In genomic region chr12:120759591-120760348, GRCh38 we compare ENCODE assay signal across 12 cellular contexts. TPM values are rescaled to one million over a fixed set of nuclear protein-coding genes. Genes with fewer than 3 reads are reported as not detected.
DNase-seq lines count a peak whose midpoint lies in the region; ATAC-seq and TF ChIP-seq lines count a peak whose summit lies in the region.
"Had no signal": no experiment of that assay in that cellular context is flagged by ENCODE, and none has a peak within 500 bp of the region (broad histone marks: within the 10 kb centered on the region; RNA-seq: fewer than 3 reads in every experiment).

No MANE protein-coding gene starts in this region.

- H3K4me1 ChIP-seq in effector memory CD4-positive, alpha-beta T cell (ENCODE audit: control insufficient read depth, insufficient read depth, low read length, poor library complexity, severe bottlenecking) = no peaks in the 10 kb centered on the region
- H3K4me1 ChIP-seq: body of pancreas had no signal

- no peak overlapping the region for H3K27ac ChIP-seq in effector memory CD4-positive, alpha-beta T cell (ENCODE audit: insufficient read depth, low read length, poor library complexity, severe bottlenecking)
- H3K27ac ChIP-seq: body of pancreas, esophagus squamous epithelium had no signal

- peaks cover 17% of the 10 kb centered on the region for H3K36me3 Mint-ChIP-seq in activated CD4-positive, alpha-beta T cell treated with anti-CD3 and anti-CD28 coated beads, Interleukin-2, amount 10 ng/mL, durations not matched to agents 7 days and 5 days (ENCODE audit: low read depth)
- H3K36me3 Mint-ChIP-seq in activated CD4-positive, alpha-beta memory T cell treated with anti-CD3 and anti-CD28 coated beads, Interleukin-2, amount 10 ng/mL, durations not matched to agents 7 days and 5 days (ENCODE audit: low read depth) = peaks cover 26% of the 10 kb centered on the region
- peaks cover 22% of the 10 kb centered on the region for H3K36me3 Mint-ChIP-seq in osteocyte (ENCODE audit: unreplicated experiment)

- H3K27me3 Mint-ChIP-seq in activated CD4-positive, alpha-beta T cell treated with anti-CD3 and anti-CD28 coated beads, Interleukin-2, amount 10 ng/mL, durations not matched to agents 7 days and 5 days = peaks cover 2% of the 10 kb centered on the region
- peaks cover 2% of the 10 kb centered on the region for H3K27me3 Mint-ChIP-seq in activated CD4-positive, alpha-beta memory T cell treated with anti-CD3 and anti-CD28 coated beads, Interleukin-2, amount 10 ng/mL, durations not matched to agents 7 days and 5 days
- H3K27me3 Mint-ChIP-seq in osteocyte (ENCODE audit: unreplicated experiment) = no peaks in the 10 kb centered on the region

- no peak for TF ChIP-seq CTCF in osteocyte (IDR thresholded peaks at IDR 0.05)

- peaks cover 9% of the 10 kb centered on the region for H3K4me1 Mint-ChIP-seq in activated CD4-positive, alpha-beta T cell treated with anti-CD3 and anti-CD28 coated beads, Interleukin-2, amount 10 ng/mL, durations not matched to agents 7 days and 5 days
- peaks cover 18% of the 10 kb centered on the region for H3K4me1 Mint-ChIP-seq in activated CD4-positive, alpha-beta memory T cell treated with anti-CD3 and anti-CD28 coated beads, Interleukin-2, amount 10 ng/mL, durations not matched to agents 7 days and 5 days
- H3K4me1 Mint-ChIP-seq in osteocyte (ENCODE audit: unreplicated experiment) = peaks cover 26% of the 10 kb centered on the region

- H3K9me3 Mint-ChIP-seq in activated CD4-positive, alpha-beta T cell treated with anti-CD3 and anti-CD28 coated beads, Interleukin-2, amount 10 ng/mL, durations not matched to agents 7 days and 5 days = peaks cover 5% of the 10 kb centered on the region
- peaks cover 7% of the 10 kb centered on the region for H3K9me3 Mint-ChIP-seq in activated CD4-positive, alpha-beta memory T cell treated with anti-CD3 and anti-CD28 coated beads, Interleukin-2, amount 10 ng/mL, durations not matched to agents 7 days and 5 days
- peaks cover 4% of the 10 kb centered on the region for H3K9me3 Mint-ChIP-seq in osteocyte (ENCODE audit: unreplicated experiment)

- CTCF ChIA-PET in activated CD4-positive, alpha-beta T cell treated with anti-CD3 and anti-CD28 coated beads, Interleukin-2, amount 10 ng/mL, durations not matched to agents 7 days and 5 days (lab: Charles Lee) = interaction anchor here (1.1 to 1.5 kb wide), 2 partner anchors 17 to 200 kb away, joined by 3 read pairs; no protein-coding TSS in a partner anchor
- CTCF ChIA-PET in activated CD4-positive, alpha-beta memory T cell treated with anti-CD3 and anti-CD28 coated beads, Interleukin-2, amount 10 ng/mL, durations not matched to agents 7 days and 5 days (lab: Charles Lee) = interaction anchor here (0.5 to 1.3 kb wide), 2 partner anchors 212 to 216 kb away, joined by 3 to 5 read pairs; no protein-coding TSS in a partner anchor

- ATAC-seq in HG03139 (IDR thresholded peaks at IDR 0.05; ENCODE audit: unreplicated experiment) = no peak
- ATAC-seq: body of pancreas had no signal

- peaks cover 12% of the 10 kb centered on the region for H3K36me3 ChIP-seq in effector memory CD4-positive, alpha-beta T cell (ENCODE audit: control insufficient read depth, insufficient read depth, low read length)

- peak overlapping the region; percentile 89 for H3K27ac Mint-ChIP-seq in activated CD4-positive, alpha-beta T cell treated with anti-CD3 and anti-CD28 coated beads, Interleukin-2, amount 10 ng/mL, durations not matched to agents 7 days and 5 days
- H3K27ac Mint-ChIP-seq in activated CD4-positive, alpha-beta memory T cell treated with anti-CD3 and anti-CD28 coated beads, Interleukin-2, amount 10 ng/mL, durations not matched to agents 7 days and 5 days = peak overlapping the region; percentile 66
- peak overlapping the region; percentile 90 for H3K27ac Mint-ChIP-seq in osteocyte (ENCODE audit: unreplicated experiment)

- H3K4me3 ChIP-seq in effector memory CD4-positive, alpha-beta T cell (ENCODE audit: insufficient read depth, low read depth, low read length, poor library complexity, severe bottlenecking) = no peak overlapping the region
- H3K4me3 ChIP-seq: body of pancreas, esophagus squamous epithelium had no signal

- H3K9me3 ChIP-seq in effector memory CD4-positive, alpha-beta T cell (ENCODE audit: control insufficient read depth, low read length) = no peaks in the 10 kb centered on the region
- H3K9me3 ChIP-seq: esophagus squamous epithelium had no signal

- no peaks in the 10 kb centered on the region for H3K27me3 ChIP-seq in effector memory CD4-positive, alpha-beta T cell (replicated peaks; ENCODE audit: control insufficient read depth, insufficient read depth, low read length, poor library complexity, severe bottlenecking)
- H3K27me3 ChIP-seq: body of pancreas, esophagus squamous epithelium had no signal

- H3K4me3 Mint-ChIP-seq in activated CD4-positive, alpha-beta T cell treated with anti-CD3 and anti-CD28 coated beads, Interleukin-2, amount 10 ng/mL, durations not matched to agents 7 days and 5 days = no peak overlapping the region
- H3K4me3 Mint-ChIP-seq in activated CD4-positive, alpha-beta memory T cell treated with anti-CD3 and anti-CD28 coated beads, Interleukin-2, amount 10 ng/mL, durations not matched to agents 7 days and 5 days = no peak overlapping the region
- H3K4me3 Mint-ChIP-seq in osteocyte (ENCODE audit: unreplicated experiment) = no peak overlapping the region

- no peak for DNase-seq in activated CD4-positive, alpha-beta T cell treated with anti-CD3 and anti-CD28 coated beads, Interleukin-2, amount 10 ng/mL, durations not matched to agents 7 days and 5 days
- DNase-seq in activated CD4-positive, alpha-beta T cell treated with anti-CD3 and anti-CD28 coated beads, Interleukin-2, amount 50 U/mL, for 1 hour = no peak
- DNase-seq in NCI-H187 (lab: John Stamatoyannopoulos, UW) (peak; percentile 93 to 97), osteocyte (ENCODE audit: extremely low spot score, unreplicated experiment) (no peak), A172 (ENCODE audit: low spot score) (no peak)
- DNase-seq in activated CD4-positive, alpha-beta memory T cell treated with anti-CD3 and anti-CD28 coated beads, Interleukin-2, amount 10 ng/mL, durations not matched to agents 7 days and 5 days = no peak
- DNase-seq in effector memory CD4-positive, alpha-beta T cell = no peak
- DNase-seq: activated CD8-positive, alpha-beta memory T cell treated with anti-CD3 and anti-CD28 coated beads, Interleukin-2, amount 50 U/mL, for 4 hours; body of pancreas; esophagus squamous epithelium; stimulated activated naive CD4-positive, alpha-beta T cell treated with Interleukin-2 at 50 U/mL for 16 hours had no signal

- POLR2A ChIA-PET in activated CD4-positive, alpha-beta T cell treated with anti-CD3 and anti-CD28 coated beads, Interleukin-2, amount 10 ng/mL, durations not matched to agents 7 days and 5 days (lab: Charles Lee) = no interaction called here
- POLR2A ChIA-PET in activated CD4-positive, alpha-beta memory T cell treated with anti-CD3 and anti-CD28 coated beads, Interleukin-2, amount 10 ng/mL, durations not matched to agents 7 days and 5 days (lab: Charles Lee) = no interaction called here

RNA-seq across cellular contexts. Expression of gene ACADS, which starts 34.1 kb away (rescaled TPM):
- 10 to 100 TPM; 15.5 to 20.1 TPM for total RNA-seq in activated CD4-positive, alpha-beta T cell treated with anti-CD3 and anti-CD28 coated beads, Interleukin-2, amount 10 ng/mL, durations not matched to agents 7 days and 5 days
- 10 to 100 TPM; 13.7 to 14.9 TPM for total RNA-seq in activated CD4-positive, alpha-beta memory T cell treated with anti-CD3 and anti-CD28 coated beads, Interleukin-2, amount 10 ng/mL, durations not matched to agents 7 days and 5 days
- total RNA-seq in osteocyte = 4.6 and 4.9 TPM in 2 replicates
- 1.8 TPM in 1 of 2 replicates, not detected in the other for total RNA-seq in A172 (2014; rRNA removed; shearing (Covaris generic))

RNA-seq across cellular contexts. Expression of gene UNC119B, which starts 49.5 kb away (rescaled TPM):
- total RNA-seq in activated CD4-positive, alpha-beta T cell treated with anti-CD3 and anti-CD28 coated beads, Interleukin-2, amount 10 ng/mL, durations not matched to agents 7 days and 5 days = 10 to 100 TPM; 18.3 to 21.7 TPM
- total RNA-seq in activated CD4-positive, alpha-beta memory T cell treated with anti-CD3 and anti-CD28 coated beads, Interleukin-2, amount 10 ng/mL, durations not matched to agents 7 days and 5 days = 10 to 100 TPM; 22.4 to 23.6 TPM
- total RNA-seq in osteocyte = 26.8 and 27.9 TPM in 2 replicates
- 15.5 and 18.1 TPM in 2 replicates for total RNA-seq in A172 (2014; rRNA removed; shearing (Covaris generic))

Comparison
In these comparisons a context has a peak if more than half of its experiments do, and no peak if none do; other contexts are left out.
1. DNase-seq: peak in NCI-H187 (2 of 2); none in activated CD4-positive, alpha-beta T cell treated with anti-CD3 and anti-CD28 coated beads, Interleukin-2, amount 10 ng/mL, durations not matched to agents 7 days and 5 days (single experiment), activated CD4-positive, alpha-beta T cell treated with anti-CD3 and anti-CD28 coated beads, Interleukin-2, amount 50 U/mL, for 1 hour (single experiment), activated CD4-positive, alpha-beta memory T cell treated with anti-CD3 and anti-CD28 coated beads, Interleukin-2, amount 10 ng/mL, durations not matched to agents 7 days and 5 days (single experiment), osteocyte (single experiment), effector memory CD4-positive, alpha-beta T cell (0 of 3) and A172 (single experiment).
2. Peak in every context shown above with its lines, with median percentiles within 50 percentile points of each other: H3K27ac Mint-ChIP-seq.